In the genomic region with DNA sequence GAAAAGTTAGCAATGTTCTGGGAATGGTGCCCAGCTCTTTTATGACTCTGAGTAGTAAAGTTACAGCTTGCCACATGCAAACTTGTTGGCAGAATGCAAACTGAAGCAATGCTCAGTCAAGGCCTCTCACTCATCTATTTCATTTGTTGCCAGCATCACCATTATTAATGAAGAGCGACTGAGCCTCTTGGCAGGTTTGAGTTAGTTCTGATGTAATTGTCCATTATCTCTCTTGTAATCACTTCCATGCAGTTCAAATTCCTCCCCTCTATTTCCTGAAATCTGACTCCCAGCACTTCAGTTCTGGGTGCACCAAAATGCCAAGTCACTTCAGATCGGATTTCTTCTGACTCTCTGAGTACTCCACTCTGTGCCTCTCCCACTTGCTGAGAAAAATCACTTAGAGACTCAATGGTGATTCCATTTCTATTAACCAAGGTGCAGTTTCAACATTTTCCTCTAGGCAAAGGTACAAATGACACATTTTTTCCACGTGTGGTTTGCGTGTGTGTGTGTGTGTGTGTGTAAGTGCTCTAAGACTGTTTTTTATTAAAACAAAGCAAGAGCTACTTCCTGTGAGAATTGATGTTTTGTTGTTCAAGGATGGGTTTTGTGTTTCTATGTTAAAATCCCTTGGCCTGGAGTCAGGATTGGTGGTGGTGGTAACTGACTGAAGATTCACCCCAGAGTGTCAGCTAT, we compare ENCODE assay signal across 8 cellular contexts.
DNase-seq lines count a peak whose midpoint lies in the region; ATAC-seq, FAIRE-seq and TF ChIP-seq lines count a peak whose summit lies in the region.

No MANE protein-coding gene starts in this region.

- TF ChIP-seq POLR2A in K562 (conservative IDR thresholded peaks at IDR 0.05): no peak
- TF ChIP-seq POLR2A in right lobe of liver (IDR thresholded peaks at IDR 0.05): no peak

- no peaks in the 10 kb centered on the region for H4K20me1 ChIP-seq in K562 (replicated peaks; ENCODE audit: control insufficient read depth, insufficient read depth, low read length)

- no peak for TF ChIP-seq CTCF in K562 (IDR thresholded peaks at IDR 0.05 in 2 of 3, conservative IDR thresholded peaks at IDR 0.05 in 1 of 3; ENCODE audit: insufficient read depth in 2 of 3, low read depth in 1 of 3, low read length in 3 of 3)
- TF ChIP-seq CTCF in right lobe of liver (IDR thresholded peaks at IDR 0.05): no peak

- H3K79me2 ChIP-seq in K562 (ENCODE audit: control insufficient read depth, insufficient read depth, low read length): no peaks in the 10 kb centered on the region

- no peak overlapping the region for H3K4me3 Mint-ChIP-seq in activated naive CD4-positive, alpha-beta T cell treated with anti-CD3 and anti-CD28 coated beads, Interleukin-2, amount 10 ng/mL, durations not matched to agents 7 days and 5 days
- H3K4me3 Mint-ChIP-seq in CD4-positive, alpha-beta memory T cell: peak overlapping the region in 1 of 8 donors; percentile 62

- H3K9me3 ChIP-seq in K562 (replicated peaks; ENCODE audit: control insufficient read depth, insufficient read depth, low read depth, low read length): no peaks in the 10 kb centered on the region
- H3K9me3 ChIP-seq in right lobe of liver: no peaks in the 10 kb centered on the region
- H3K9me3 ChIP-seq in CD4-positive, alpha-beta memory T cell (ENCODE audit: control insufficient read depth in 1 of 2, low read length in 2 of 2): no peaks in the 10 kb centered on the region

- 0% methylated on average over 4 of the region's 4 CpGs for WGBS in K562 (ENCODE audit: insufficient coverage, low coverage, missing lambda C conversion rate)
- 10% methylated on average over 4 of the region's 4 CpGs for whole genome bisulfite sequencing in right lobe of liver (ENCODE audit: insufficient coverage, low coverage, low lambda C conversion rate, missing lambda C conversion rate)

- H3K4me1 Mint-ChIP-seq in activated naive CD4-positive, alpha-beta T cell treated with anti-CD3 and anti-CD28 coated beads, Interleukin-2, amount 10 ng/mL, durations not matched to agents 7 days and 5 days: no peaks in the 10 kb centered on the region
- H3K4me1 Mint-ChIP-seq in CD4-positive, alpha-beta memory T cell: peaks cover 0 to 13% (median 7%) of the 10 kb centered on the region in 4 donors

- no peak overlapping the region for H3K27ac Mint-ChIP-seq in activated naive CD4-positive, alpha-beta T cell treated with anti-CD3 and anti-CD28 coated beads, Interleukin-2, amount 10 ng/mL, durations not matched to agents 7 days and 5 days
- H3K27ac Mint-ChIP-seq in CD4-positive, alpha-beta memory T cell: peak overlapping the region in 2 of 7 donors; percentile 58 to 88

- intact Hi-C loops in K562 (cut with micrococcal nuclease): no loop called here
- intact Hi-C loops in right lobe of liver (cut with DNase I): no loop called here
- intact Hi-C loops in CD4-positive, alpha-beta memory T cell (cut with micrococcal nuclease): no loop called here

- H3K9ac ChIP-seq in K562 (ENCODE audit: insufficient read depth in 1 of 2, low read depth in 2 of 2, low read length in 2 of 2): no peak overlapping the region

- FAIRE-seq in K562 (lab: Jason Lieb, UNC): no peak

- no TSS peak for BruUV-seq in K562 (replicated peaks; lab: Mats Ljungman, UMichigan)

- peak; percentile 68 for DNase-seq in AG08396 (ENCODE audit: low spot score)
- peak; percentile 46 for DNase-seq in LoVo (ENCODE audit: low spot score)
- peak in 2 of 4 experiments; percentile 30 to 35 for DNase-seq in K562 (ENCODE audit: extremely low read depth in 1 of 4, low spot score in 3 of 4)
- no peak for DNase-seq in right lobe of liver
- no peak for DNase-seq in RKO (ENCODE audit: low spot score)
- DNase-seq in activated naive CD4-positive, alpha-beta T cell treated with anti-CD3 and anti-CD28 coated beads, Interleukin-2, amount 10 ng/mL, durations not matched to agents 7 days and 5 days: no peak
- DNase-seq in CD4-positive, alpha-beta memory T cell: no peak

- in situ Hi-C loops in K562 (cut with MboI): no loop called here

- H2AFZ ChIP-seq in K562 (ENCODE audit: low read depth, low read length): no peak overlapping the region

- peaks cover 26% of the 10 kb centered on the region for H3K27me3 Mint-ChIP-seq in activated naive CD4-positive, alpha-beta T cell treated with anti-CD3 and anti-CD28 coated beads, Interleukin-2, amount 10 ng/mL, durations not matched to agents 7 days and 5 days
- peaks cover 4 to 10% of the 10 kb centered on the region in 2 donors for H3K27me3 Mint-ChIP-seq in CD4-positive, alpha-beta memory T cell

- peaks cover 2 to 5% of the 10 kb centered on the region in 2 experiments; a peak in 3 of 5 replicates for H3K27me3 ChIP-seq in K562 (ENCODE audit: control insufficient read depth in 2 of 2, insufficient read depth in 2 of 2, low read length in 2 of 2)
- no peaks in the 10 kb centered on the region for H3K27me3 ChIP-seq in right lobe of liver
- no peaks in the 10 kb centered on the region for H3K27me3 ChIP-seq in CD4-positive, alpha-beta memory T cell (ENCODE audit: insufficient read depth, low read length)

- CTCF ChIA-PET in K562 (lab: Yijun Ruan, JAX; ENCODE audit: low intra/inter-chr PET ratio): no interaction called here
- CTCF ChIA-PET in activated naive CD4-positive, alpha-beta T cell treated with anti-CD3 and anti-CD28 coated beads, Interleukin-2, amount 10 ng/mL, durations not matched to agents 7 days and 5 days (lab: Charles Lee): interaction anchor here (2.0 kb wide), 1 partner anchor 17 kb away, joined by 4 read pairs; no protein-coding TSS in a partner anchor
- CTCF ChIA-PET in CD4-positive, alpha-beta memory T cell (lab: Charles Lee; ENCODE audit: partially characterized antibody): interaction anchor here (1.3 kb wide), 1 partner anchor 20 kb away, joined by 3 read pairs; no protein-coding TSS in a partner anchor

- TF ChIP-seq EP300 in K562 (IDR thresholded peaks at IDR 0.05; ENCODE audit: low read length): peak; percentile 37

- H3K36me3 Mint-ChIP-seq in activated naive CD4-positive, alpha-beta T cell treated with anti-CD3 and anti-CD28 coated beads, Interleukin-2, amount 10 ng/mL, durations not matched to agents 7 days and 5 days: no peaks in the 10 kb centered on the region
- H3K36me3 Mint-ChIP-seq in CD4-positive, alpha-beta memory T cell: no peaks in the 10 kb centered on the region

- H3K4me3 ChIP-seq in K562 (no peak overlapping the region), right lobe of liver (no peak overlapping the region)
- no peak overlapping the region for H3K4me3 ChIP-seq in CD4-positive, alpha-beta memory T cell (ENCODE audit: low read length in 2 of 2)

- H3K36me3 ChIP-seq in K562 (ENCODE audit: control insufficient read depth, insufficient read depth, low read length): no peaks in the 10 kb centered on the region
- H3K36me3 ChIP-seq in right lobe of liver: no peaks in the 10 kb centered on the region
- H3K36me3 ChIP-seq in CD4-positive, alpha-beta memory T cell (ENCODE audit: insufficient read depth, low read length): no peaks in the 10 kb centered on the region

- H3K9me3 Mint-ChIP-seq in activated naive CD4-positive, alpha-beta T cell treated with anti-CD3 and anti-CD28 coated beads, Interleukin-2, amount 10 ng/mL, durations not matched to agents 7 days and 5 days: no peaks in the 10 kb centered on the region
- H3K9me3 Mint-ChIP-seq in CD4-positive, alpha-beta memory T cell: peaks cover 0 to 2% (median 0%) of the 10 kb centered on the region in 8 donors

- POLR2A ChIA-PET in K562 (lab: Yijun Ruan, JAX): interaction anchor here (1.0 to 1.4 kb wide), 4 partner anchors 8 to 25 kb away, joined by 3 to 5 read pairs (median 4); no protein-coding TSS in a partner anchor
- POLR2A ChIA-PET in CD4-positive, alpha-beta memory T cell (lab: Charles Lee; ENCODE audit: partially characterized antibody): no interaction called here

- ATAC-seq in K562 (peak; percentile 92), right lobe of liver (peak; percentile 51 to 93 (median 76)), HG03175 (IDR thresholded peaks at IDR 0.05; ENCODE audit: unreplicated experiment) (no peak)

- H3K4me1 ChIP-seq in K562 (replicated peaks in 1 of 2; ENCODE audit: control insufficient read depth in 2 of 2, insufficient read depth in 2 of 2, low read length in 2 of 2) (no peaks in the 10 kb centered on the region; a peak in 2 of 5 replicates), right lobe of liver (peaks cover 0 to 11% (median 0%) of the 10 kb centered on the region in 4 donors)
- H3K4me1 ChIP-seq in CD4-positive, alpha-beta memory T cell (ENCODE audit: insufficient read depth, low read length): peaks cover 10% of the 10 kb centered on the region

- TF ChIP-seq RAD21 in K562 (CRISPR knock-in tag; conservative IDR thresholded peaks at IDR 0.05 in 1 of 2, IDR thresholded peaks at IDR 0.05 in 1 of 2): no peak

- H3K27ac ChIP-seq in K562 (ENCODE audit: extremely low read depth, low read depth, low read length) (no peak overlapping the region), right lobe of liver (no peak overlapping the region)
- H3K27ac ChIP-seq in CD4-positive, alpha-beta memory T cell (ENCODE audit: low read depth, low read length): no peak overlapping the region

- H3K4me2 ChIP-seq in K562 (ENCODE audit: insufficient read depth, low read length): no peak overlapping the region

- H3K9me1 ChIP-seq in K562 (ENCODE audit: control insufficient read depth, insufficient read depth, low read length): no peaks in the 10 kb centered on the region

TF ChIP-seq in K562, 482 proteins besides CTCF, POLR2A, EP300 and RAD21 (continues in another document):
- TF ChIP-seq SRSF7 (optimal IDR thresholded peaks at IDR 0.05; ENCODE audit: low read depth, low read length): no peak
- TF ChIP-seq GABPB1 (CRISPR knock-in tag; IDR thresholded peaks at IDR 0.05): no peak
- peak; percentile 76; the same call in 1 of the 2 replicates for TF ChIP-seq BACH1 (tag; IDR thresholded peaks at IDR 0.05)
- no peak for TF ChIP-seq ZNF57 (CRISPR knock-in tag; IDR thresholded peaks at IDR 0.05)
- no peak for TF ChIP-seq IRF9 (tag; IDR thresholded peaks at IDR 0.05)
- no peak for TF ChIP-seq HDAC8 (tag; IDR thresholded peaks at IDR 0.05)

Comparison
In these comparisons a context has a peak if more than half of its experiments do, and no peak if none do; other contexts are left out.
1. DNase-seq: peak in AG08396 (single experiment) and LoVo (single experiment); none in right lobe of liver (0 of 3), RKO (single experiment), activated naive CD4-positive, alpha-beta T cell treated with anti-CD3 and anti-CD28 coated beads, Interleukin-2, amount 10 ng/mL, durations not matched to agents 7 days and 5 days (single experiment) and CD4-positive, alpha-beta memory T cell (0 of 5).